ENCODE assay signal across 16 cellular contexts in the genomic region with DNA sequence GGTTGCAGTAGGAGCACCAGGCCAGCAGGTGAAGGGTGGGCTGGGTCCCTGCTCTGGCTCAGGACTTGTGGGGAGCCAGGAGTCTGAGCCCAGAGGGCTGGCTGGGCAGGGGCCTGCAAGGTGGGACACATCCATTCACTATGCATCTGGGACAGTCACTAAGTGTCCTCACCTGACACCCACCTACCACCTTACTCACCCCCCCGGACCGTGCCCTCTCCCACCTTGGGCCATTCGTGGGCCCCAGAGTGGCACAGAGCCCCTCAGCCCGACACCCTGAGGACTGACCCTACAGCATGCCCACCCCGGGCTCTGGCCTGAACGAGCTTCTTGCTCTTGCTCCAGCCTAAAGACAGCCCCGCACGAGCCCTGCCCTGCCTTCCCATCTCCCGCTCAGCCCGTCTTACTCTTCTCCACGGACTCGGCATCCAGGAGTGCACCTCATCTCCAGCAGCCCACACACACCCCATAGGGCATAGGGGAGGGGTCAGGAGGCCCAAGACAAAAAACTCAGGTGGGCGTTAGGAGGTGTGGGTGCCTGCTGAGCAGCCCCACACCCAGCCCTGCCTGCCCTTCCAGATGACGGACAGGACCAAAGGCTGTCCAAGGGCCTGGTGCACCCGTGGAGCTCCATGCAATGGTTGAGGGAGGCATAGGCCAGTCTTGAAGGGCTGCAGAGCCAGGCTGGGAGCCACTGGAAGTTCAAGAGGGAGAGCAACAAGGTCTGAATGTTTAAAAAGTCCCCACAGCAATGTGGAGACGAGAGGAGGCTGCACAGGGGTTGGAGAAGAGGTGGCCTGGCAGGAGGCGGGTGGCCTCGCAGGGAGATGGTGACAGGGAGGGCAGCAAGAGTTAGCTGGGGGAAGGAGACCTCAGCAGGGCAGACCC. TPM values are rescaled to one million over a fixed set of nuclear protein-coding genes. Genes with fewer than 3 reads are reported as not detected.
"Had no signal": no experiment of that assay in that cellular context is flagged by ENCODE, and none has a peak within 500 bp of the region (broad histone marks: within the 10 kb centered on the region; RNA-seq: fewer than 3 reads in every experiment).

No MANE protein-coding gene starts in this region.

- ATAC-seq: natural killer cell treated with Interleukin-12 subunit alpha and Interleukin-12 subunit beta and Interleukin-15 and Interleukin-18, amount 100 ng/mL, for 72 hours; stimulated activated effector memory CD8-positive, alpha-beta T cell treated with anti-CD3 and anti-CD28 coated beads, Interleukin-12 subunit alpha, Interleukin-12 subunit beta, amount 100 ng/mL, for 72 hours had no signal

- H3K27ac Mint-ChIP-seq: activated CD4-positive, alpha-beta memory T cell treated with anti-CD3 and anti-CD28 coated beads, Interleukin-2, amount 10 ng/mL, durations not matched to agents 7 days and 5 days; natural killer cell treated with Interleukin-12 subunit alpha and Interleukin-12 subunit beta and Interleukin-15 and Interleukin-18, amount 100 ng/mL, for 72 hours; stimulated activated effector memory CD8-positive, alpha-beta T cell treated with anti-CD3 and anti-CD28 coated beads, Interleukin-12 subunit alpha, Interleukin-12 subunit beta, amount 100 ng/mL, for 72 hours; T-helper 2 cell treated with Interferon-gamma antibody and Interleukin-4, amounts not matched to agents 5 μg/mL and 100 μg/mL, for 36 hours had no signal

- H3K9me3 Mint-ChIP-seq: activated CD4-positive, alpha-beta memory T cell treated with anti-CD3 and anti-CD28 coated beads, Interleukin-2, amount 10 ng/mL, durations not matched to agents 7 days and 5 days; natural killer cell treated with Interleukin-12 subunit alpha and Interleukin-12 subunit beta and Interleukin-15 and Interleukin-18, amount 100 ng/mL, for 72 hours; stimulated activated effector memory CD8-positive, alpha-beta T cell treated with anti-CD3 and anti-CD28 coated beads, Interleukin-12 subunit alpha, Interleukin-12 subunit beta, amount 100 ng/mL, for 72 hours; T-helper 2 cell treated with Interferon-gamma antibody and Interleukin-4, amounts not matched to agents 5 μg/mL and 100 μg/mL, for 36 hours had no signal

- H3K36me3 ChIP-seq: adrenal gland, ovary, transverse colon had no signal

- H3K27me3 ChIP-seq: adrenal gland, ovary had no signal

- DNase-seq: activated CD4-positive, alpha-beta memory T cell treated with anti-CD3 and anti-CD28 coated beads, Interleukin-2, amount 10 ng/mL, durations not matched to agents 7 days and 5 days; activated CD8-positive, alpha-beta memory T cell treated with anti-CD3 and anti-CD28 coated beads, Interleukin-2, amount 50 U/mL, for 4 hours; activated naive CD4-positive, alpha-beta T cell treated with Interleukin-2 at 50 U/mL for 16 hours; central memory CD4-positive, alpha-beta T cell; cortex of kidney; effector memory CD4-positive, alpha-beta T cell; hippocampal formation; kidney glomerular epithelial cell; retina; transverse colon had no signal

- H3K4me3 ChIP-seq: adrenal gland, ovary, smooth muscle cell, transverse colon had no signal

- H3K9me3 ChIP-seq: adrenal gland, ovary, transverse colon had no signal

- H3K27ac ChIP-seq: adrenal gland, ovary, transverse colon had no signal

- H3K27me3 Mint-ChIP-seq: activated CD4-positive, alpha-beta memory T cell treated with anti-CD3 and anti-CD28 coated beads, Interleukin-2, amount 10 ng/mL, durations not matched to agents 7 days and 5 days; natural killer cell treated with Interleukin-12 subunit alpha and Interleukin-12 subunit beta and Interleukin-15 and Interleukin-18, amount 100 ng/mL, for 72 hours had no signal

- H3K36me3 Mint-ChIP-seq: natural killer cell treated with Interleukin-12 subunit alpha and Interleukin-12 subunit beta and Interleukin-15 and Interleukin-18, amount 100 ng/mL, for 72 hours; stimulated activated effector memory CD8-positive, alpha-beta T cell treated with anti-CD3 and anti-CD28 coated beads, Interleukin-12 subunit alpha, Interleukin-12 subunit beta, amount 100 ng/mL, for 72 hours had no signal

- H3K4me3 Mint-ChIP-seq: activated CD4-positive, alpha-beta memory T cell treated with anti-CD3 and anti-CD28 coated beads, Interleukin-2, amount 10 ng/mL, durations not matched to agents 7 days and 5 days; natural killer cell treated with Interleukin-12 subunit alpha and Interleukin-12 subunit beta and Interleukin-15 and Interleukin-18, amount 100 ng/mL, for 72 hours; stimulated activated effector memory CD8-positive, alpha-beta T cell treated with anti-CD3 and anti-CD28 coated beads, Interleukin-12 subunit alpha, Interleukin-12 subunit beta, amount 100 ng/mL, for 72 hours; T-helper 2 cell treated with Interferon-gamma antibody and Interleukin-4, amounts not matched to agents 5 μg/mL and 100 μg/mL, for 36 hours had no signal

RNA-seq across cellular contexts. Expression of a gene that starts 27.0 kb away (rescaled TPM):
- total RNA-seq: activated CD4-positive, alpha-beta memory T cell treated with anti-CD3 and anti-CD28 coated beads, Interleukin-2, amount 10 ng/mL, durations not matched to agents 7 days and 5 days; natural killer cell treated with Interleukin-12 subunit alpha and Interleukin-12 subunit beta and Interleukin-15 and Interleukin-18, amount 100 ng/mL, for 72 hours had no signal

RNA-seq across cellular contexts. Expression of a gene that starts 41.3 kb away (rescaled TPM):
- total RNA-seq: activated CD4-positive, alpha-beta memory T cell treated with anti-CD3 and anti-CD28 coated beads, Interleukin-2, amount 10 ng/mL, durations not matched to agents 7 days and 5 days; natural killer cell treated with Interleukin-12 subunit alpha and Interleukin-12 subunit beta and Interleukin-15 and Interleukin-18, amount 100 ng/mL, for 72 hours had no signal
